ENCODE assay signal across 8 cellular contexts in the genomic region with DNA sequence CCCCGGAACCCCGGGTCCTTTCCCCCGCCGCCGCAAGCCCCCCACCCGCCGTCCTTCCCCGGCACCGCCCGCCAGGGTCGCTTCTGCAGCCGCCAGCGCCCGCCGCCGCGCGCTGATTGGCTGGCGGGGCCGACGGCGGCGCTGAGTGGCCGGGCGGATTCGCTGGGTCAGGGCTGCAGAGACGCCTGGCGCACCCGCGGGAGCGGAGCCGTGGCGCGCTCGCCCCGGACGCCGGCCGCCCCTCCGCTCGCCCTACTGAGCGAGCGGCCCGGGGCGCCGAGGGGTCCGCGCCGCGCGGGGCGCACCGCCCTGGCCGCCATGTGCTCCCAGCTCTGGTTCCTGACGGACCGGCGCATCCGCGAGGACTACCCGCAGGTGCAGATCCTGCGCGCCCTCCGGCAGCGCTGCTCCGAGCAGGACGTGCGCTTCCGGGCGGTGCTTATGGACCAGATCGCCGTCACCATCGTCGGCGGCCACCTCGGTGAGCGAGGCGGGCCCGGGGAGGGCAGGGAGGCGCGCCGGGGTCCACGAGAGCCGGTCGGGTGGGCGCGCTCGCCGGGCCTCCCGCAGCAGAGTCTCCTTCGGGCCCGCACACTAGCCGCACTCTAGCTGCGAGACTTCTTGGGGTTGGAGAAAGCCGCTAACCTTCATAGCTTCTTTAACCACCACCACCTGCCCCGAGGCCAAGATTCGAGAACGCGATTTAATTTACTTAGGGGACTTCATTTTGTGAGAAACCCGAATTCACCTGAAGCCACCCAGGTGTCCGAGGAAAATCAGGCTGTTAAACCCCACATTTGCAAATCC. TPM values are rescaled to one million over a fixed set of nuclear protein-coding genes. Genes with fewer than 3 reads are reported as not detected.
DNase-seq lines count a peak whose midpoint lies in the region; ATAC-seq and TF ChIP-seq lines count a peak whose summit lies in the region.

TSS of gene RIMKLA (plus strand) at position 176 of the 807 bp plus-strand sequence. CDS start at position 319, 143 bp downstream.

- peak within 1 kb of the TSS; percentile 69 to 86 (median 74) for H3K4me3 ChIP-seq in esophagus muscularis mucosa

- peak in 1 of 3 experiments; percentile 5 for TF ChIP-seq CTCF in esophagus muscularis mucosa (IDR thresholded peaks at IDR 0.05)

- no peaks in the 10 kb centered on the region for H3K9me3 Mint-ChIP-seq in naive thymus-derived CD8-positive, alpha-beta T cell

- intact Hi-C loops in esophagus muscularis mucosa (cut with DNase I) = loop anchor here (5.0 kb wide), 1 partner anchor 76 kb away; the partner anchor contains the start of genes PPCS and ZMYND12

- TF ChIP-seq POLR2A in esophagus muscularis mucosa (IDR thresholded peaks at IDR 0.05; ENCODE audit: low read depth) = no peak

- no peak for TF ChIP-seq EP300 in esophagus muscularis mucosa (IDR thresholded peaks at IDR 0.05)

- no peaks in the 10 kb centered on the region for H3K36me3 ChIP-seq in esophagus muscularis mucosa

- peak within 1 kb of the TSS; percentile 73 to 91 (median 83) for H3K4me3 Mint-ChIP-seq in naive thymus-derived CD8-positive, alpha-beta T cell

- H3K27ac Mint-ChIP-seq in naive thymus-derived CD8-positive, alpha-beta T cell = no peak within 1 kb of the TSS

- POLR2A ChIA-PET in naive thymus-derived CD8-positive, alpha-beta T cell (lab: Charles Lee) = no interaction called here

- H3K27me3 Mint-ChIP-seq in naive thymus-derived CD8-positive, alpha-beta T cell = peaks cover 11 to 50% (median 27%) of the 10 kb centered on the region in 5 donors

- no peaks in the 10 kb centered on the region for H3K9me3 ChIP-seq in esophagus muscularis mucosa

- H3K4me1 ChIP-seq in esophagus muscularis mucosa = peaks cover 12 to 28% (median 23%) of the 10 kb centered on the region in 4 donors

- ATAC-seq in GM18519 (IDR thresholded peaks at IDR 0.05; ENCODE audit: low FRiP score, unreplicated experiment) (peak; percentile 78), HG03045 (IDR thresholded peaks at IDR 0.05; ENCODE audit: unreplicated experiment) (peak; percentile 88)
- ATAC-seq in naive thymus-derived CD8-positive, alpha-beta T cell = peak; percentile 69 to 89

- 10% methylated on average over 11 of the region's 100 CpGs for WGBS in esophagus muscularis mucosa

- peak within 1 kb of the TSS; percentile 56 to 78 (median 74) for H3K27ac ChIP-seq in esophagus muscularis mucosa (replicated peaks in 1 of 4)

- H3K4me1 Mint-ChIP-seq in naive thymus-derived CD8-positive, alpha-beta T cell = peaks cover 0 to 10% (median 3%) of the 10 kb centered on the region in 4 donors

- peak; percentile 71 for DNase-seq in AG08395 (ENCODE audit: low spot score)
- DNase-seq in NCI-H446 treated with DMSO at 0.1 percent for 48 hours (lab: John Stamatoyannopoulos, UW) = peak; percentile 27
- DNase-seq in activated T-cell treated with anti-CD3 and anti-CD28 coated beads, Interleukin-2, amount 50 U/mL, for 1 hour = peak; percentile 56
- DNase-seq in esophagus muscularis mucosa (ENCODE audit: extremely low spot score) = no peak
- peak in 8 of 10 donors; percentile 1 to 45 (median 27) for DNase-seq in naive thymus-derived CD8-positive, alpha-beta T cell
- DNase-seq in superior temporal gyrus (ENCODE audit: extremely low spot score) = peak; percentile 61

- no peaks in the 10 kb centered on the region for H3K36me3 Mint-ChIP-seq in naive thymus-derived CD8-positive, alpha-beta T cell

- no peaks in the 10 kb centered on the region for H3K27me3 ChIP-seq in esophagus muscularis mucosa

RNA-seq across cellular contexts. Expression of gene RIMKLA, which starts in this region (rescaled TPM):
- total RNA-seq in esophagus muscularis mucosa = 1 to 10 TPM; 1.8 to 5.3 (median 3.4) TPM
- under 1 TPM; 0.05 to 0.11 TPM for total RNA-seq in naive thymus-derived CD8-positive, alpha-beta T cell
- under 1 TPM in 1 of 3 donors, not detected in 2; 0.19 TPM for polyA plus RNA-seq in naive thymus-derived CD8-positive, alpha-beta T cell

Comparison
In these comparisons a context has a peak if more than half of its experiments do, and no peak if none do; other contexts are left out.
1. Peak in DNase-seq and ATAC-seq in naive thymus-derived CD8-positive, alpha-beta T cell; RNA of the gene not detected or under 1 TPM.